27 cellular contexts compared by ENCODE assay signal in genomic region chr11:68403424-68403823, GRCh38.
"Had no signal": no experiment of that assay in that cellular context is flagged by ENCODE, and none has a peak within 500 bp of the region (broad histone marks: within the 10 kb centered on the region; RNA-seq: fewer than 3 reads in every experiment).

No MANE protein-coding gene starts in this region.

- ATAC-seq: activated CD4-positive, alpha-beta T cell treated with anti-CD3 and anti-CD28 coated beads for 36 hours; activated CD8-positive, alpha-beta memory T cell treated with anti-CD3 and anti-CD28 coated beads, Interleukin-2, amount 10 ng/mL, durations not matched to agents 7 days and 5 days; activated CD8-positive, alpha-beta T cell treated with anti-CD3 and anti-CD28 coated beads, Interleukin-2, amount 10 ng/mL, durations not matched to agents 7 days and 5 days; activated naive CD4-positive, alpha-beta T cell treated with anti-CD3 and anti-CD28 coated beads, Interleukin-2, amount 50 U/mL, for 72 hours; effector memory CD8-positive, alpha-beta T cell; foreskin keratinocyte; gastrocnemius medialis; heart right ventricle; T-cell had no signal

- H3K27ac ChIP-seq: ascending aorta, breast epithelium, coronary artery, dorsolateral prefrontal cortex, foreskin keratinocyte, gastrocnemius medialis, heart right ventricle, WERI-Rb-1 had no signal

- DNase-seq: activated CD4-positive, alpha-beta T cell treated with anti-CD3 and anti-CD28 coated beads, Interleukin-2, amount 10 ng/mL, durations not matched to agents 24 days and 14 days; activated CD4-positive, CD25-positive, alpha-beta regulatory T cell; activated CD4-positive, CD25-positive, alpha-beta regulatory T cell treated with anti-CD3 and anti-CD28 coated beads, Interleukin-2, amount 50 U/mL, for 72 hours; activated CD8-positive, alpha-beta memory T cell treated with anti-CD3 and anti-CD28 coated beads, Interleukin-2, amount 10 ng/mL, durations not matched to agents 7 days and 5 days; activated CD8-positive, alpha-beta memory T cell treated with anti-CD3 and anti-CD28 coated beads, Interleukin-2, amount 50 U/mL, for 4 hours; activated CD8-positive, alpha-beta T cell treated with anti-CD3 and anti-CD28 coated beads, Interleukin-2, amount 10 ng/mL, durations not matched to agents 7 days and 5 days; activated effector memory CD4-positive, alpha-beta T cell treated with anti-CD3 and anti-CD28 coated beads, Interleukin-2, amount 50 U/mL, for 16 hours; activated naive CD4-positive, alpha-beta T cell; activated naive CD4-positive, alpha-beta T cell treated with anti-CD3 and anti-CD28 coated beads, Interleukin-2, amount 10 ng/mL, durations not matched to agents 7 days and 5 days; activated naive CD8-positive, alpha-beta T cell treated with anti-CD3 and anti-CD28 coated beads, Interleukin-2, amount 10 ng/mL, durations not matched to agents 7 days and 5 days; activated T-cell treated with anti-CD3 and anti-CD28 coated beads, Interleukin-2, amount 50 U/mL, for 1 hour; activated T-cell treated with anti-CD3 and anti-CD28 coated beads, Interleukin-2, amount 50 U/mL, for 48 hours; dorsolateral prefrontal cortex; effector memory CD8-positive, alpha-beta T cell; erythroblast; foreskin keratinocyte; gastrocnemius medialis; heart right ventricle; T-cell; T-helper 9 cell; WERI-Rb-1 had no signal

- H3K4me1 ChIP-seq: foreskin keratinocyte had no signal

- H3K36me3 ChIP-seq: breast epithelium had no signal

- H3K4me3 ChIP-seq: ascending aorta, breast epithelium, coronary artery, dorsolateral prefrontal cortex, esophagus muscularis mucosa, gastrocnemius medialis, heart right ventricle had no signal

- H3K27me3 ChIP-seq: ascending aorta, breast epithelium, dorsolateral prefrontal cortex, esophagus muscularis mucosa, foreskin keratinocyte, gastrocnemius medialis, heart right ventricle had no signal

- H3K9me3 ChIP-seq: ascending aorta, breast epithelium, esophagus muscularis mucosa, gastrocnemius medialis, heart right ventricle had no signal
